19 cellular contexts compared by ENCODE assay signal in the genomic region with DNA sequence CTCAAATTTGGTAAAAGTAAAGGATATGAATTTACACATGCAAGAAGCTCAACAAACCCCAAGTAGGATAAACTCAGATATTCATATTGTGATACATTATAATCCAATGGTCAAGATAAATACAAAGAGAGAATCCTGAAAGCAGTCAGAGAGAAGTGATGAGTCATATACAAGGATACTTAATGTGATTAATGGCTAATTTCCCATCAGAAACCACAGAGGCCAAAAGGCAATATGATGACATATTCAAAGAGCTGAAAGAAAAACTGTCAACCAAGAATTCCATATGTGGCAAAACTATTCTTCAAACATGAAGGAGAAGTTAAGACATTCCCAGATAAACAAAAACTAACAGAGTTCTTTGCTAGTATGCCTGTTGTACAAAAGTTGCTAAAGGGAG. TPM values are rescaled to one million over a fixed set of nuclear protein-coding genes. Genes with fewer than 3 reads are reported as not detected.
DNase-seq lines count a peak whose midpoint lies in the region; ATAC-seq and TF ChIP-seq lines count a peak whose summit lies in the region.
"Had no signal": no experiment of that assay in that cellular context is flagged by ENCODE, and none has a peak within 500 bp of the region (broad histone marks: within the 10 kb centered on the region; RNA-seq: fewer than 3 reads in every experiment).

No MANE protein-coding gene starts in this region.

- no peaks in the 10 kb centered on the region for H3K27me3 ChIP-seq in effector memory CD4-positive, alpha-beta T cell (replicated peaks; ENCODE audit: control insufficient read depth, insufficient read depth, low read length, poor library complexity, severe bottlenecking)
- H3K27me3 ChIP-seq in stomach = no peaks in the 10 kb centered on the region
- H3K27me3 ChIP-seq: esophagus muscularis mucosa, tibial nerve had no signal

- H3K27ac ChIP-seq in effector memory CD4-positive, alpha-beta T cell (ENCODE audit: insufficient read depth, low read length, poor library complexity, severe bottlenecking) = no peak overlapping the region
- no peak overlapping the region for H3K27ac ChIP-seq in stomach
- H3K27ac ChIP-seq: coronary artery, esophagus muscularis mucosa, tibial nerve had no signal

- no peaks in the 10 kb centered on the region for H3K4me1 ChIP-seq in effector memory CD4-positive, alpha-beta T cell (ENCODE audit: control insufficient read depth, insufficient read depth, low read length, poor library complexity, severe bottlenecking)
- H3K4me1 ChIP-seq in stomach = peaks cover 13 to 17% (median 16%) of the 10 kb centered on the region in 4 donors

- TF ChIP-seq EP300 in stomach (IDR thresholded peaks at IDR 0.05) = no peak

- DNase-seq in ELR (ENCODE audit: low read depth) (peak; percentile 90), LHCN-M2 (ENCODE audit: low read depth) (peak; percentile 52), cardiac fibroblast (ENCODE audit: low read depth in 2 of 2) (peak; percentile 78 to 87), kidney tubule cell (ENCODE audit: low spot score) (peak; percentile 75), stomach (no peak)
- no peak for DNase-seq in effector memory CD4-positive, alpha-beta T cell
- DNase-seq: activated CD4-positive, alpha-beta T cell treated with anti-CD3 and anti-CD28 coated beads for 48 hours; activated naive CD8-positive, alpha-beta T cell treated with anti-CD3 and anti-CD28 coated beads, Interleukin-2, amount 10 ng/mL, durations not matched to agents 7 days and 5 days; activated T-cell treated with anti-CD3 and anti-CD28 coated beads, Interleukin-2, amount 50 U/mL, for 24 hours; CD4-positive, alpha-beta T cell; GOT3; KG1; NCI-H1436 treated with DMSO at 0.1 percent for 48 hours; NCI-H82 had no signal

- no peak overlapping the region for H3K4me3 ChIP-seq in cardiac fibroblast (replicated peaks in 1 of 2; ENCODE audit: low read depth in 2 of 2, low read length in 2 of 2)
- H3K4me3 ChIP-seq in effector memory CD4-positive, alpha-beta T cell (ENCODE audit: insufficient read depth, low read depth, low read length, poor library complexity, severe bottlenecking) = no peak overlapping the region
- H3K4me3 ChIP-seq in stomach = no peak overlapping the region
- H3K4me3 ChIP-seq: coronary artery, esophagus muscularis mucosa, tibial nerve had no signal

- H3K36me3 ChIP-seq in effector memory CD4-positive, alpha-beta T cell (ENCODE audit: control insufficient read depth, insufficient read depth, low read length) = no peaks in the 10 kb centered on the region
- no peaks in the 10 kb centered on the region for H3K36me3 ChIP-seq in stomach
- H3K36me3 ChIP-seq: esophagus muscularis mucosa, tibial nerve had no signal

- no peak for TF ChIP-seq POLR2A in stomach (IDR thresholded peaks at IDR 0.05)

- TF ChIP-seq CTCF in cardiac fibroblast (IDR thresholded peaks at IDR 0.05; ENCODE audit: low read depth, low read length) (no peak), stomach (IDR thresholded peaks at IDR 0.05) (no peak)

- H3K9me3 ChIP-seq in effector memory CD4-positive, alpha-beta T cell (ENCODE audit: control insufficient read depth, low read length) = no peaks in the 10 kb centered on the region
- H3K9me3 ChIP-seq in stomach = no peaks in the 10 kb centered on the region
- H3K9me3 ChIP-seq: esophagus muscularis mucosa had no signal

- ATAC-seq in HG03469 (IDR thresholded peaks at IDR 0.05; ENCODE audit: unreplicated experiment) = no peak

- intact Hi-C loops in stomach (cut with DNase I; ENCODE audit: low total_unique reads) = no loop called here

RNA-seq across cellular contexts. Expression of gene IRF1, which starts 19.5 kb away (rescaled TPM):
- total RNA-seq in LHCN-M2 (2014; rRNA removed) = 17.8 and 20.3 TPM in 2 replicates
- 18.0 TPM for polyA plus RNA-seq in LHCN-M2 (2012)
- 100 to 1,000 TPM in 2 of 5 donors, 10 to 100 TPM in 3; 18.0 to 256 (median 91.5) TPM for total RNA-seq in stomach
- 10 to 100 TPM; 17.1 to 80.2 (median 49.1) TPM for polyA plus RNA-seq in stomach

RNA-seq across cellular contexts. Expression of gene IL5, which starts 33.2 kb away (rescaled TPM):
- not detected in 2 replicates for total RNA-seq in LHCN-M2 (2014; rRNA removed)
- not detected for polyA plus RNA-seq in LHCN-M2 (2012)
- not detected for total RNA-seq in stomach
- not detected for polyA plus RNA-seq in stomach
- total RNA-seq: activated naive CD8-positive, alpha-beta T cell treated with anti-CD3 and anti-CD28 coated beads, Interleukin-2, amount 10 ng/mL, durations not matched to agents 7 days and 5 days; CD4-positive, alpha-beta T cell; esophagus muscularis mucosa; neural crest cell; tibial nerve had no signal

RNA-seq across cellular contexts. Expression of gene RAD50, which starts 46.7 kb away (rescaled TPM):
- total RNA-seq in LHCN-M2 (2014; rRNA removed) (21.9 and 27.0 TPM in 2 replicates), stomach (10 to 100 TPM; 30.9 to 93.2 (median 46.0) TPM)
- polyA plus RNA-seq in LHCN-M2 (2012) = 11.0 TPM
- 10 to 100 TPM in 1 of 3 donors, 1 to 10 TPM in 2; 5.2 to 12.2 (median 6.6) TPM for polyA plus RNA-seq in stomach

Comparison
In these comparisons a context has a peak if more than half of its experiments do, and no peak if none do; other contexts are left out.
1. DNase-seq: peak in ELR (single experiment), LHCN-M2 (single experiment), cardiac fibroblast (2 of 2) and kidney tubule cell (single experiment); none in effector memory CD4-positive, alpha-beta T cell (0 of 3) and stomach (single experiment).